39 cellular contexts compared by ENCODE assay signal in the genomic region with DNA sequence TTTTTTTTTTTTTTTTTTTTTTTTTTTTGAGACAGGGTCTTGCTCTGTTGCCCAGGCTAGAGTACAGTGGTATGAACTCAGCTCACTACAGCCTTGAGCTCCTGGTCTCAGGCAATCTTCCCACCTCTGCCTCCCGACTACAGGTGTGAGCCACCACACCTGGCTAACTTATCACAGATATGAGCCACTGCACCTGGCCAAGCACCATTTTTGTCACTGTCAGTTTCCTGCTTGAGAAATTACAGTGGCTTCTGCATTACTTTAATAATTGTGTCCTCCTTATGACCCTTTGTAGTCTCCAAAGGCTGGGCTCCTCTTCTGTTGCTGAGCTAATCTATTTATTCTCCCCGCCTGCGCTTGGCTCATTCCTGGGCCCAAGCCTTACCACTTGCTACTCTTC. TPM values are rescaled to one million over a fixed set of nuclear protein-coding genes. Genes with fewer than 3 reads are reported as not detected.
"Had no signal": no experiment of that assay in that cellular context is flagged by ENCODE, and none has a peak within 500 bp of the region (broad histone marks: within the 10 kb centered on the region; RNA-seq: fewer than 3 reads in every experiment).

No MANE protein-coding gene starts in this region.

- H3K36me3 ChIP-seq: brain microvascular endothelial cell, esophagus squamous epithelium, gastroesophageal sphincter, heart right ventricle had no signal

- H3K4me2 ChIP-seq: hepatocyte had no signal

- H2AFZ ChIP-seq: hepatocyte had no signal

- DNase-seq: activated CD4-positive, alpha-beta memory T cell treated with anti-CD3 and anti-CD28 coated beads, Interleukin-2, amount 10 ng/mL, durations not matched to agents 7 days and 5 days; activated CD4-positive, alpha-beta T cell treated with anti-CD3 and anti-CD28 coated beads for 1 hour; activated CD4-positive, alpha-beta T cell treated with anti-CD3 and anti-CD28 coated beads for 4 hours; activated CD4-positive, alpha-beta T cell treated with anti-CD3 and anti-CD28 coated beads, Interleukin-2, amount 10 ng/mL, durations not matched to agents 7 days and 5 days; activated CD4-positive, alpha-beta T cell treated with anti-CD3 and anti-CD28 coated beads, Interleukin-2, amount 50 U/mL, for 4 hours; activated CD8-positive, alpha-beta memory T cell treated with anti-CD3 and anti-CD28 coated beads, Interleukin-2, amount 50 U/mL, for 48 hours; activated effector memory CD4-positive, alpha-beta T cell treated with Interleukin-2 at 50 U/mL for 16 hours; activated gamma-delta T cell treated with Interleukin-2 at 50 U/mL for 16 hours; activated naive CD4-positive, alpha-beta T cell treated with anti-CD3 and anti-CD28 coated beads, Interleukin-2, amount 50 U/mL, for 16 hours; activated naive CD4-positive, alpha-beta T cell treated with Interleukin-2 at 50 U/mL for 16 hours; activated T-cell treated with anti-CD3 and anti-CD28 coated beads for 4 hours; activated T-cell treated with anti-CD3 and anti-CD28 coated beads, Interleukin-2, amount 50 U/mL, for 24 hours; activated T-cell treated with anti-CD3 and anti-CD28 coated beads, Interleukin-2, amount 50 U/mL, for 72 hours; amniotic stem cell; anterior cingulate cortex; brain microvascular endothelial cell; dorsolateral prefrontal cortex; effector CD4-positive, alpha-beta T cell; effector memory CD8-positive, alpha-beta T cell; esophagus squamous epithelium; foreskin melanocyte; heart right ventricle; T-helper 2 cell had no signal

- H3K4me1 ChIP-seq: esophagus squamous epithelium, gastroesophageal sphincter, heart right ventricle had no signal

- ATAC-seq: activated T-cell treated with anti-CD3 and anti-CD28 coated beads, Interleukin-2, amount 50 U/mL, for 72 hours; activated T-helper 17 cell treated with anti-CD3 and anti-CD28 coated beads, Interleukin-2, amount 50 U/mL, for 72 hours; effector memory CD8-positive, alpha-beta T cell; gastroesophageal sphincter; heart right ventricle; WTC11 had no signal

- H3K27me3 ChIP-seq: dorsolateral prefrontal cortex, esophagus squamous epithelium, gastroesophageal sphincter had no signal

- H3K4me1 Mint-ChIP-seq: WTC11 had no signal

- H3K27ac Mint-ChIP-seq: activated CD4-positive, alpha-beta memory T cell treated with anti-CD3 and anti-CD28 coated beads, Interleukin-2, amount 10 ng/mL, durations not matched to agents 7 days and 5 days; activated CD4-positive, alpha-beta T cell treated with anti-CD3 and anti-CD28 coated beads, Interleukin-2, amount 10 ng/mL, durations not matched to agents 7 days and 5 days; activated naive CD8-positive, alpha-beta T cell; activated T-cell treated with anti-CD3 and anti-CD28 coated beads, Interleukin-2, amount 50 U/mL, for 24 hours; activated T-cell treated with anti-CD3 and anti-CD28 coated beads, Interleukin-2, amount 50 U/mL, for 72 hours; activated T-helper 17 cell treated with anti-CD3 and anti-CD28 coated beads, Interleukin-2, amount 50 U/mL, for 72 hours; dendritic cell treated with granulocyte-macrophage colony-stimulating factor and Interleukin-4, amounts not matched to agents 40 ng/mL and 50 ng/mL, for 4 days; effector memory CD8-positive, alpha-beta T cell; WTC11 had no signal

- H3K79me2 ChIP-seq: hepatocyte had no signal

- H3K4me3 Mint-ChIP-seq: activated CD4-positive, alpha-beta memory T cell treated with anti-CD3 and anti-CD28 coated beads, Interleukin-2, amount 10 ng/mL, durations not matched to agents 7 days and 5 days; activated CD4-positive, alpha-beta T cell treated with anti-CD3 and anti-CD28 coated beads, Interleukin-2, amount 10 ng/mL, durations not matched to agents 7 days and 5 days; activated naive CD8-positive, alpha-beta T cell; activated T-cell treated with anti-CD3 and anti-CD28 coated beads, Interleukin-2, amount 50 U/mL, for 24 hours; activated T-cell treated with anti-CD3 and anti-CD28 coated beads, Interleukin-2, amount 50 U/mL, for 72 hours; activated T-helper 17 cell treated with anti-CD3 and anti-CD28 coated beads, Interleukin-2, amount 50 U/mL, for 72 hours; central memory CD8-positive, alpha-beta T cell; dendritic cell treated with granulocyte-macrophage colony-stimulating factor and Interleukin-4, amounts not matched to agents 40 ng/mL and 50 ng/mL, for 4 days; effector memory CD8-positive, alpha-beta T cell; WTC11 had no signal

- H3K27me3 Mint-ChIP-seq: activated naive CD8-positive, alpha-beta T cell; activated T-cell treated with anti-CD3 and anti-CD28 coated beads, Interleukin-2, amount 50 U/mL, for 24 hours; activated T-helper 17 cell treated with anti-CD3 and anti-CD28 coated beads, Interleukin-2, amount 50 U/mL, for 72 hours; central memory CD8-positive, alpha-beta T cell; effector memory CD8-positive, alpha-beta T cell had no signal

- H3K4me3 ChIP-seq: coronary artery, dorsolateral prefrontal cortex, esophagus squamous epithelium, gastroesophageal sphincter, heart right ventricle, hepatocyte had no signal

- H3K9me3 ChIP-seq: esophagus squamous epithelium, gastroesophageal sphincter, heart right ventricle had no signal

- H3K27ac ChIP-seq: brain microvascular endothelial cell, coronary artery, dorsolateral prefrontal cortex, epithelial cell of prostate, esophagus squamous epithelium, gastroesophageal sphincter, heart right ventricle, hepatocyte, VCaP had no signal

- H3K36me3 Mint-ChIP-seq: WTC11 had no signal

- H3K9me3 Mint-ChIP-seq: activated CD4-positive, alpha-beta memory T cell treated with anti-CD3 and anti-CD28 coated beads, Interleukin-2, amount 10 ng/mL, durations not matched to agents 7 days and 5 days; activated CD4-positive, alpha-beta T cell treated with anti-CD3 and anti-CD28 coated beads, Interleukin-2, amount 10 ng/mL, durations not matched to agents 7 days and 5 days; activated T-cell treated with anti-CD3 and anti-CD28 coated beads, Interleukin-2, amount 50 U/mL, for 24 hours; activated T-cell treated with anti-CD3 and anti-CD28 coated beads, Interleukin-2, amount 50 U/mL, for 72 hours; activated T-helper 17 cell treated with anti-CD3 and anti-CD28 coated beads, Interleukin-2, amount 50 U/mL, for 72 hours; central memory CD8-positive, alpha-beta T cell; dendritic cell treated with granulocyte-macrophage colony-stimulating factor and Interleukin-4, amounts not matched to agents 40 ng/mL and 50 ng/mL, for 4 days; effector memory CD8-positive, alpha-beta T cell; WTC11 had no signal

RNA-seq across cellular contexts. Expression of a gene that starts 16.0 kb away (rescaled TPM):
- total RNA-seq: activated T-cell treated with anti-CD3 and anti-CD28 coated beads, Interleukin-2, amount 50 U/mL, for 72 hours; activated T-helper 17 cell treated with anti-CD3 and anti-CD28 coated beads, Interleukin-2, amount 50 U/mL, for 72 hours; astrocyte; bronchial epithelial cell; cardiac septum; endothelial cell of umbilical vein; fibroblast of lung; fibroblast of villous mesenchyme; hepatocyte had no signal
- polyA plus RNA-seq: endothelial cell of umbilical vein, hepatocyte had no signal
